In genomic region chr3:183487046-183487445, GRCh38 we compare ENCODE assay signal across 32 cellular contexts. TPM values are rescaled to one million over a fixed set of nuclear protein-coding genes. Genes with fewer than 3 reads are reported as not detected.
DNase-seq lines count a peak whose midpoint lies in the region; ATAC-seq, FAIRE-seq and TF ChIP-seq lines count a peak whose summit lies in the region.
"Had no signal": no experiment of that assay in that cellular context is flagged by ENCODE, and none has a peak within 500 bp of the region (broad histone marks: within the 10 kb centered on the region; RNA-seq: fewer than 3 reads in every experiment).

No MANE protein-coding gene starts in this region.

- TF ChIP-seq RAD21 in GM12878 (IDR thresholded peaks at IDR 0.05; ENCODE audit: insufficient read depth, low read depth, low read length), result no peak
- no peak for TF ChIP-seq RAD21 in HepG2 (CRISPR knock-in tag; IDR thresholded peaks at IDR 0.05)

- in situ Hi-C loops in GM12878 (cut with MboI) (no loop called here), HepG2 (cut with HindIII; ENCODE audit: extremely low pct_ligation_motif_present, low pct_unique_long_range_greater_than_20kb) (loop anchor here (10.0 kb wide), 1 partner anchor 278 kb away; no protein-coding TSS in a partner anchor), KBM-7 (cut with MboI; ENCODE audit: low pct_unique_long_range_greater_than_20kb, low sequenced_read_pairs) (no loop called here)

- no TSS peak for BruUV-seq in GM12878 (replicated peaks; lab: Mats Ljungman, UMichigan)
- BruUV-seq in HepG2 (replicated peaks; lab: Mats Ljungman, UMichigan), result no TSS peak

- SMC1A ChIA-PET in GM12878 (lab: Charles Lee; ENCODE audit: uncharacterized antibody, unreplicated experiment), result interaction anchor here (1.0 to 2.2 kb wide), 4 partner anchors 8 to 50 kb away, joined by 3 to 9 read pairs (median 4); no protein-coding TSS in a partner anchor

- FAIRE-seq in GM12878 (lab: Jason Lieb, UNC) (no peak), HepG2 (lab: Jason Lieb, UNC) (no peak)
- FAIRE-seq: astrocyte, colon, G401.6 had no signal

- TF ChIP-seq EP300 in GM12878 (IDR thresholded peaks at IDR 0.05; ENCODE audit: borderline replicate concordance in 1 of 2, control insufficient read depth in 1 of 2, low read depth in 2 of 2, low read length in 2 of 2) (no peak), HepG2 (IDR thresholded peaks at IDR 0.05; ENCODE audit: low read depth in 2 of 2, low read length in 2 of 2) (no peak), HepG2 (CRISPR knock-in tag; IDR thresholded peaks at IDR 0.05; ENCODE audit: borderline replicate concordance) (no peak)

- H3K9me3 ChIP-seq in CD4-positive, CD25-positive, alpha-beta regulatory T cell (ENCODE audit: control insufficient read depth in 2 of 2, low read length in 2 of 2), result no peaks in the 10 kb centered on the region
- H3K9me3 ChIP-seq in GM12878 (replicated peaks; ENCODE audit: control insufficient read depth, insufficient read depth, low read length) (no peaks in the 10 kb centered on the region), neural progenitor cell (ENCODE audit: low read depth) (no peaks in the 10 kb centered on the region), HepG2 (ENCODE audit: low read length) (no peaks in the 10 kb centered on the region)
- H3K9me3 ChIP-seq: neutrophil, right lobe of liver, tibial nerve had no signal

- RAD21 ChIA-PET in GM12878 (lab: Charles Lee; ENCODE audit: unreplicated experiment), result interaction anchor here (0.9 to 1.1 kb wide), 2 partner anchors 13 to 54 kb away, joined by 3 to 4 read pairs; no protein-coding TSS in a partner anchor

- H3K4me3 ChIP-seq in CD4-positive, CD25-positive, alpha-beta regulatory T cell (ENCODE audit: low read depth, low read length), result no peak overlapping the region
- H3K4me3 ChIP-seq in GM23338 (no peak overlapping the region), GM12878 (no peak overlapping the region), neural progenitor cell (no peak overlapping the region), HepG2 (replicated peaks in 1 of 3; ENCODE audit: insufficient read depth in 1 of 3, low read depth in 2 of 3, low read length in 3 of 3) (no peak overlapping the region)
- H3K4me3 ChIP-seq: BLaER1 treated with 17β-estradiol and CSF1 and Interleukin-3, amounts not matched to agents 10 nM and 100 nM; cardiac muscle cell; right lobe of liver; tibial nerve had no signal

- no peaks in the 10 kb centered on the region for H3K9me3 Mint-ChIP-seq in CD4-positive, CD25-positive, alpha-beta regulatory T cell
- H3K9me3 Mint-ChIP-seq in GM23338 (peaks cover 6% of the 10 kb centered on the region; the same call in 1 of the 3 replicates), neural progenitor cell (no peaks in the 10 kb centered on the region)
- no peaks in the 10 kb centered on the region for H3K9me3 Mint-ChIP-seq in effector memory CD8-positive, alpha-beta T cell
- H3K9me3 Mint-ChIP-seq: activated CD8-positive, alpha-beta T cell treated with anti-CD3 and anti-CD28 coated beads for 36 hours; immature natural killer cell had no signal

- no peak overlapping the region; the same call in 1 of the 2 replicates for H2AFZ ChIP-seq in GM23338
- H2AFZ ChIP-seq in GM12878 (ENCODE audit: control insufficient read depth, low read depth, low read length), result no peak overlapping the region
- no peak overlapping the region for H2AFZ ChIP-seq in neural progenitor cell (replicated peaks)
- no peak overlapping the region for H2AFZ ChIP-seq in HepG2 (ENCODE audit: low read length)

- peaks cover 26% of the 10 kb centered on the region for H3K36me3 ChIP-seq in CD4-positive, CD25-positive, alpha-beta regulatory T cell (ENCODE audit: control insufficient read depth, insufficient read depth, low read length)
- no peaks in the 10 kb centered on the region for H3K36me3 ChIP-seq in GM23338 (ENCODE audit: insufficient read depth)
- H3K36me3 ChIP-seq in GM12878 (ENCODE audit: control insufficient read depth in 2 of 2, insufficient read depth in 2 of 2, low read length in 1 of 2), result peaks cover 0 to 6% of the 10 kb centered on the region in 2 experiments; a peak in 2 of 4 replicates
- no peaks in the 10 kb centered on the region for H3K36me3 ChIP-seq in neural progenitor cell
- H3K36me3 ChIP-seq in HepG2 (replicated peaks in 1 of 2; ENCODE audit: control insufficient read depth in 1 of 2, insufficient read depth in 2 of 2, low read length in 2 of 2), result no peaks in the 10 kb centered on the region
- H3K36me3 ChIP-seq: cardiac muscle cell, right lobe of liver, tibial nerve had no signal

- CTCF ChIA-PET in GM12878 (lab: Yijun Ruan, JAX) (interaction anchor here (0.8 to 1.9 kb wide), 3 partner anchors 14 to 73 kb away, joined by 3 to 6 read pairs (median 3); no protein-coding TSS in a partner anchor), HepG2 (lab: Yijun Ruan, JAX; ENCODE audit: low intra/inter-chr PET ratio, low total read pairs) (no interaction called here)

- no peaks in the 10 kb centered on the region for H3K4me1 ChIP-seq in CD4-positive, CD25-positive, alpha-beta regulatory T cell (ENCODE audit: control insufficient read depth, insufficient read depth, low read length, poor library complexity, severe bottlenecking)
- H3K4me1 ChIP-seq in GM23338 (ENCODE audit: insufficient read depth) (peaks cover 29% of the 10 kb centered on the region), GM12878 (ENCODE audit: control insufficient read depth, insufficient read depth, low read length) (no peaks in the 10 kb centered on the region), neural progenitor cell (peaks cover 24% of the 10 kb centered on the region), HepG2 (ENCODE audit: insufficient read depth, low read length) (peaks cover 10% of the 10 kb centered on the region; the same call in 1 of the 2 replicates)
- H3K4me1 ChIP-seq: tibial nerve had no signal

- H3K27ac Mint-ChIP-seq in CD4-positive, CD25-positive, alpha-beta regulatory T cell, result peak overlapping the region in 2 of 3 donors; percentile 2 to 9
- H3K27ac Mint-ChIP-seq in GM23338 (no peak overlapping the region), neural progenitor cell (peak overlapping the region; percentile 14)
- no peak overlapping the region for H3K27ac Mint-ChIP-seq in effector memory CD8-positive, alpha-beta T cell
- H3K27ac Mint-ChIP-seq: activated CD8-positive, alpha-beta T cell treated with anti-CD3 and anti-CD28 coated beads for 36 hours had no signal

- H3K9ac ChIP-seq in GM12878 (ENCODE audit: control insufficient read depth, insufficient read depth, low read length), result no peak overlapping the region
- H3K9ac ChIP-seq in neural progenitor cell, result no peak overlapping the region
- no peak overlapping the region for H3K9ac ChIP-seq in HepG2 (ENCODE audit: insufficient read depth, low read depth, low read length)
- H3K9ac ChIP-seq: BLaER1 treated with 17β-estradiol and CSF1 and Interleukin-3, amounts not matched to agents 10 nM and 100 nM had no signal

- H3K36me3 Mint-ChIP-seq in CD4-positive, CD25-positive, alpha-beta regulatory T cell, result peaks cover 17% of the 10 kb centered on the region
- H3K36me3 Mint-ChIP-seq in GM23338 (ENCODE audit: low read depth), result no peaks in the 10 kb centered on the region; the same call in 2 of the 3 replicates
- no peaks in the 10 kb centered on the region for H3K36me3 Mint-ChIP-seq in neural progenitor cell
- H3K36me3 Mint-ChIP-seq in effector memory CD8-positive, alpha-beta T cell (ENCODE audit: insufficient read depth), result peaks cover 7% of the 10 kb centered on the region

- H3K4me3 Mint-ChIP-seq in CD4-positive, CD25-positive, alpha-beta regulatory T cell, result no peak overlapping the region
- H3K4me3 Mint-ChIP-seq in GM23338 (no peak overlapping the region), neural progenitor cell (no peak overlapping the region)
- H3K4me3 Mint-ChIP-seq in effector memory CD8-positive, alpha-beta T cell, result no peak overlapping the region
- H3K4me3 Mint-ChIP-seq: activated CD8-positive, alpha-beta T cell treated with anti-CD3 and anti-CD28 coated beads for 36 hours; immature natural killer cell had no signal

- peaks cover 5 to 6% (median 5%) of the 10 kb centered on the region in 4 donors for H3K4me1 Mint-ChIP-seq in CD4-positive, CD25-positive, alpha-beta regulatory T cell
- peaks cover 55% of the 10 kb centered on the region for H3K4me1 Mint-ChIP-seq in GM23338
- H3K4me1 Mint-ChIP-seq in neural progenitor cell, result peaks cover 24% of the 10 kb centered on the region
- no peaks in the 10 kb centered on the region for H3K4me1 Mint-ChIP-seq in effector memory CD8-positive, alpha-beta T cell (ENCODE audit: low read depth in 2 of 2)
- H3K4me1 Mint-ChIP-seq: immature natural killer cell had no signal

- POLR2A ChIA-PET in GM12878 (lab: Charles Lee) (interaction anchor here (0.7 to 1.8 kb wide), 4 partner anchors 8 to 349 kb away, joined by 4 to 7 read pairs (median 4); partner anchors contain the start of gene KLHL6), HepG2 (lab: Yijun Ruan, JAX) (no interaction called here)

- no peaks in the 10 kb centered on the region for H3K27me3 Mint-ChIP-seq in CD4-positive, CD25-positive, alpha-beta regulatory T cell
- H3K27me3 Mint-ChIP-seq in GM23338 (ENCODE audit: insufficient read depth, low read depth, poor library complexity) (peaks cover 7% of the 10 kb centered on the region), neural progenitor cell (ENCODE audit: insufficient read depth, low read depth) (peaks cover 4% of the 10 kb centered on the region)
- H3K27me3 Mint-ChIP-seq in effector memory CD8-positive, alpha-beta T cell, result no peaks in the 10 kb centered on the region
- H3K27me3 Mint-ChIP-seq: activated CD8-positive, alpha-beta T cell treated with anti-CD3 and anti-CD28 coated beads for 36 hours had no signal

- TF ChIP-seq POLR2A in GM12878 (IDR thresholded peaks at IDR 0.05; ENCODE audit: low read depth, low read length), result no peak
- no peak for TF ChIP-seq POLR2A in HepG2 (IDR thresholded peaks at IDR 0.05; ENCODE audit: insufficient read depth in 1 of 2, low read depth in 2 of 2, low read length in 2 of 2)

- intact Hi-C loops in GM12878 (cut with micrococcal nuclease; ENCODE audit: unreplicated experiment) (no loop called here), HepG2 (cut with micrococcal nuclease; ENCODE audit: unreplicated experiment) (no loop called here)

- WGBS in GM12878 (ENCODE audit: insufficient coverage, insufficient replicate concordance, low lambda C conversion rate, missing lambda C conversion rate), result 34% methylated on average over 5 of the region's 5 CpGs
- 37% methylated on average over 4 of the region's 5 CpGs for WGBS in HepG2 (ENCODE audit: low lambda C conversion rate)

- H4K20me1 ChIP-seq in GM23338 (replicated peaks; ENCODE audit: insufficient read depth) (no peaks in the 10 kb centered on the region), GM12878 (ENCODE audit: control insufficient read depth, insufficient read depth) (no peaks in the 10 kb centered on the region), neural progenitor cell (ENCODE audit: low read depth) (no peaks in the 10 kb centered on the region), HepG2 (ENCODE audit: insufficient read depth, low read length) (no peaks in the 10 kb centered on the region)
- H4K20me1 ChIP-seq: BLaER1 treated with 17β-estradiol and CSF1 and Interleukin-3, amounts not matched to agents 10 nM and 100 nM had no signal

- TF ChIP-seq CTCF in GM23338 (conservative IDR thresholded peaks at IDR 0.05; ENCODE audit: low read depth in 2 of 2) (no peak), GM12878 (IDR thresholded peaks at IDR 0.05 in 2 of 3, conservative IDR thresholded peaks at IDR 0.05 in 1 of 3; ENCODE audit: control insufficient read depth in 2 of 3, extremely low read depth in 1 of 3, insufficient read depth in 1 of 3, low read depth in 3 of 3, low read length in 3 of 3) (no peak), neural progenitor cell (IDR thresholded peaks at IDR 0.05) (no peak), HepG2 (CRISPR knock-in tag; IDR thresholded peaks at IDR 0.05) (no peak)

- H3K9me2 ChIP-seq in GM23338 (ENCODE audit: insufficient read depth), result peaks cover 3% of the 10 kb centered on the region; the same call in 1 of the 2 replicates

- ATAC-seq in CD4-positive, CD25-positive, alpha-beta regulatory T cell (ENCODE audit: low read depth in 2 of 2), result no peak
- peak; percentile 16; the same call in 2 of the 3 replicates for ATAC-seq in GM23338
- no peak for ATAC-seq in GM12878
- ATAC-seq in HG02571 (IDR thresholded peaks at IDR 0.05; ENCODE audit: unreplicated experiment), result no peak
- no peak for ATAC-seq in HepG2
- no peak for ATAC-seq in effector memory CD8-positive, alpha-beta T cell (replicated peaks)
- ATAC-seq: activated CD8-positive, alpha-beta T cell treated with anti-CD3 and anti-CD28 coated beads for 36 hours; HCT116; left colon; right lobe of liver had no signal

- no peaks in the 10 kb centered on the region for H3K27me3 ChIP-seq in CD4-positive, CD25-positive, alpha-beta regulatory T cell (ENCODE audit: control insufficient read depth, insufficient read depth, low read length)
- no peaks in the 10 kb centered on the region for H3K27me3 ChIP-seq in GM23338 (ENCODE audit: insufficient read depth)
- H3K27me3 ChIP-seq in GM12878 (replicated peaks in 1 of 2; ENCODE audit: control insufficient read depth in 2 of 2, insufficient read depth in 2 of 2, low read length in 1 of 2), result no peaks in the 10 kb centered on the region
- no peaks in the 10 kb centered on the region for H3K27me3 ChIP-seq in neural progenitor cell
- peaks cover 0 to 9% of the 10 kb centered on the region in 2 experiments; a peak in 1 of 5 replicates for H3K27me3 ChIP-seq in HepG2 (ENCODE audit: control insufficient read depth in 1 of 2, insufficient read depth in 2 of 2, low read length in 2 of 2)
- H3K27me3 ChIP-seq: BLaER1 treated with 17β-estradiol and CSF1 and Interleukin-3, amounts not matched to agents 10 nM and 100 nM; neutrophil; right lobe of liver; tibial nerve had no signal

- H3K79me2 ChIP-seq in GM23338 (replicated peaks; ENCODE audit: insufficient read depth), result no peaks in the 10 kb centered on the region
- no peaks in the 10 kb centered on the region for H3K79me2 ChIP-seq in GM12878 (ENCODE audit: control insufficient read depth, insufficient read depth, low read length)
- no peaks in the 10 kb centered on the region for H3K79me2 ChIP-seq in neural progenitor cell (ENCODE audit: low read depth)
- H3K79me2 ChIP-seq in HepG2 (ENCODE audit: insufficient read depth, low read length), result no peaks in the 10 kb centered on the region

- H3F3A ChIP-seq in GM23338 (replicated peaks; ENCODE audit: low read depth) (peaks cover 4% of the 10 kb centered on the region; the same call in 1 of the 2 replicates), neural progenitor cell (ENCODE audit: low read depth) (peaks cover 3% of the 10 kb centered on the region)

- H3K4me2 ChIP-seq in GM23338 (no peak overlapping the region), GM12878 (ENCODE audit: control insufficient read depth, insufficient read depth) (no peak overlapping the region), neural progenitor cell (peak overlapping the region; percentile 12), HepG2 (ENCODE audit: low read depth, low read length) (no peak overlapping the region)
- H3K4me2 ChIP-seq: BLaER1 treated with 17β-estradiol and CSF1 and Interleukin-3, amounts not matched to agents 10 nM and 100 nM had no signal

- no peak for DNase-seq in CD4-positive, CD25-positive, alpha-beta regulatory T cell
- DNase-seq in GM23338 (ENCODE audit: low spot score) (no peak), GM12878 (ENCODE audit: low read depth, low spot score) (no peak), neural progenitor cell (ENCODE audit: low spot score) (peak; percentile 47), HepG2 (ENCODE audit: low spot score) (no peak), KBM-7 (no peak)
- DNase-seq in effector memory CD8-positive, alpha-beta T cell, result no peak
- DNase-seq: activated CD8-positive, alpha-beta T cell treated with anti-CD3 and anti-CD28 coated beads for 36 hours; activated effector memory CD4-positive, alpha-beta T cell treated with anti-CD3 and anti-CD28 coated beads, Interleukin-2, amount 50 U/mL, for 16 hours; activated T-cell treated with anti-CD3 and anti-CD28 coated beads, Interleukin-2, amount 50 U/mL, for 1 hour; DMS79; effector CD4-positive, alpha-beta T cell; immature natural killer cell; left colon; mesenchymal stem cell; NCI-H1092; NCI-H1694 treated with DMSO at 0.1 percent for 48 hours; NCI-H2171 treated with DMSO at 0.1 percent for 48 hours; NCI-H526; NK-92 treated with Interleukin-12 subunit alpha and Interleukin-12 subunit beta, amount 100 ng/mL, for 24 hours; Right ventricle myocardium superior; stimulated activated CD4-positive, alpha-beta T cell treated with anti-CD3 and anti-CD28 coated beads, Interleukin-2, amount 100 ng/mL, for 48 hours had no signal

- no peak overlapping the region for H3K27ac ChIP-seq in CD4-positive, CD25-positive, alpha-beta regulatory T cell (ENCODE audit: insufficient read depth, low read length, poor library complexity, severe bottlenecking)
- H3K27ac ChIP-seq in GM23338 (ENCODE audit: low read depth) (no peak overlapping the region), GM12878 (ENCODE audit: control insufficient read depth, insufficient read depth) (no peak overlapping the region), neural progenitor cell (no peak overlapping the region), HepG2 (ENCODE audit: extremely low read length, insufficient read depth, low read length) (no peak overlapping the region)
- H3K27ac ChIP-seq: BLaER1 treated with 17β-estradiol and CSF1 and Interleukin-3, amounts not matched to agents 10 nM and 100 nM; cardiac muscle cell; neutrophil; right lobe of liver; tibial nerve had no signal

RNA-seq across cellular contexts. Expression of gene MCF2L2, which starts 58.6 kb away (rescaled TPM):
- total RNA-seq in CD4-positive, CD25-positive, alpha-beta regulatory T cell, result 20.7 TPM
- polyA plus RNA-seq in CD4-positive, CD25-positive, alpha-beta regulatory T cell, result 1 to 10 TPM; 2.1 to 4.4 (median 3.3) TPM
- 9.0 and 14.6 TPM in 2 replicates for total RNA-seq in GM23338 (2014; rRNA removed; shearing (Covaris generic))
- polyA plus RNA-seq in GM23338 (2016; fragmentation: Nextera tagmentation; extraction: Ambion mirVana), result 4.1 and 6.7 TPM in 2 replicates
- total RNA-seq in GM12878 (2013; cell fraction: nucleolus; rRNA removed), result 6.4 and 7.5 TPM in 2 replicates
- 2.8 and 2.9 TPM in 2 replicates for total RNA-seq in GM12878 (2014; rRNA removed)
- 2.8 and 3.1 TPM in 2 replicates for total RNA-seq in GM12878 (2014; rRNA removed; fragmentation: Illumina TruSeq; extraction: Trizol)
- 1.6 and 2.2 TPM in 2 replicates for total RNA-seq in GM12878 (2021)
- polyA plus RNA-seq in GM12878 (2011; ENCODE audit: low read depth), result not detected
- polyA plus RNA-seq in GM12878 (2011; rRNA removed), result 0.43 and 0.52 TPM in 2 replicates
- 0.18 and 0.33 TPM in 2 replicates for polyA plus RNA-seq in GM12878 (2011; cell fraction: cytosol; rRNA removed)
- 0.88 and 1.0 TPM in 2 replicates for polyA plus RNA-seq in GM12878 (2011; cell fraction: nucleus; rRNA removed)
- polyA plus RNA-seq in GM12878 (2012), result 0.26 and 0.52 TPM in 2 replicates
- polyA plus RNA-seq in GM12878 (2014; fragmentation: Illumina TruSeq; extraction: Trizol), result 0.95 and 1.2 TPM in 2 replicates
- under 1 TPM; 0.37 to 0.42 TPM for polyA plus RNA-seq in GM12878 (2014; fragmentation: Nextera tagmentation; extraction: Ambion mirVana)
- 1.6 and 2.0 TPM in 2 replicates for polyA plus RNA-seq in GM12878 (2014; rRNA removed)
- polyA plus RNA-seq in GM12878 (2016; fragmentation: Nextera tagmentation; extraction: Ambion mirVana), result 1 to 10 TPM in 1 of 2 experiments, under 1 TPM in 1; 0.72 to 1.6 TPM
- 1.4 and 1.7 TPM in 2 replicates for polyA minus RNA-seq in GM12878 (2011; rRNA and poly(A)+ RNA removed)
- 0.42 TPM in 1 of 2 replicates, not detected in the other for polyA minus RNA-seq in GM12878 (2011; cell fraction: cytosol; rRNA and poly(A)+ RNA removed)
- 0.85 and 1.6 TPM in 2 replicates for polyA minus RNA-seq in GM12878 (2011; cell fraction: nucleus; rRNA and poly(A)+ RNA removed)
- total RNA-seq in neural progenitor cell (ENCODE audit: low replicate concordance), result 10.4 and 11.1 TPM in 2 replicates
- total RNA-seq in HepG2 (2016; rRNA removed; fragmentation: Illumina TruSeq; extraction: Trizol), result not detected in 2 replicates
- total RNA-seq in HepG2 (2016; cell fraction: cytosol; rRNA removed; fragmentation: Illumina TruSeq; extraction: Trizol; ENCODE audit: low read depth), result not detected in 2 replicates
- not detected in 2 replicates for total RNA-seq in HepG2 (2016; cell fraction: insoluble cytoplasmic fraction; rRNA removed; fragmentation: Illumina TruSeq; extraction: Trizol)
- not detected in 2 replicates for total RNA-seq in HepG2 (2016; cell fraction: membrane; rRNA removed; fragmentation: Illumina TruSeq; extraction: Trizol)
- total RNA-seq in HepG2 (2016; cell fraction: nucleus; rRNA removed; fragmentation: Illumina TruSeq; extraction: Trizol), result 0.09 TPM in 1 of 2 replicates, not detected in the other
- not detected in 2 replicates for polyA plus RNA-seq in HepG2 (2011; rRNA removed)
- polyA plus RNA-seq in HepG2 (2011; cell fraction: cytosol; rRNA removed), result not detected in 2 replicates
- polyA plus RNA-seq in HepG2 (2011; cell fraction: nucleus; rRNA removed), result 0.03 TPM in 1 of 2 replicates, not detected in the other
- polyA plus RNA-seq in HepG2 (2012), result not detected in 2 replicates
- not detected in 2 replicates for polyA plus RNA-seq in HepG2 (2016; cell fraction: cytosol; fragmentation: Illumina TruSeq; extraction: Trizol; ENCODE audit: low read depth)
- not detected in 2 replicates for polyA plus RNA-seq in HepG2 (2016; cell fraction: insoluble cytoplasmic fraction; fragmentation: Illumina TruSeq; extraction: Trizol; ENCODE audit: low read depth)
- not detected in 2 replicates for polyA plus RNA-seq in HepG2 (2016; cell fraction: membrane; fragmentation: Illumina TruSeq; extraction: Trizol; ENCODE audit: low read depth)
- not detected in 2 replicates for polyA plus RNA-seq in HepG2 (2016; cell fraction: nucleus; fragmentation: Illumina TruSeq; extraction: Trizol; ENCODE audit: insufficient read depth, low read depth)
- 0.02 and 0.23 TPM in 2 replicates for polyA minus RNA-seq in HepG2 (2011; rRNA and poly(A)+ RNA removed; ENCODE audit: low replicate concordance)
- polyA minus RNA-seq in HepG2 (2011; cell fraction: cytosol; rRNA and poly(A)+ RNA removed), result not detected in 2 replicates
- polyA minus RNA-seq in HepG2 (2011; cell fraction: nucleus; rRNA and poly(A)+ RNA removed), result 0.37 TPM in 1 of 2 replicates, not detected in the other

Comparison
In these comparisons a context has a peak if more than half of its experiments do, and no peak if none do; other contexts are left out.
1. H3K27ac Mint-ChIP-seq: peak in CD4-positive, CD25-positive, alpha-beta regulatory T cell (2 of 3) and neural progenitor cell (single experiment); none in GM23338 (single experiment) and effector memory CD8-positive, alpha-beta T cell (0 of 2).